ENCODE assay signal across 19 cellular contexts in genomic region chr1:243280571-243281129, GRCh38. TPM values are rescaled to one million over a fixed set of nuclear protein-coding genes. Genes with fewer than 3 reads are reported as not detected.
DNase-seq lines count a peak whose midpoint lies in the region; ATAC-seq and FAIRE-seq lines count a peak whose summit lies in the region.
"Had no signal": no experiment of that assay in that cellular context is flagged by ENCODE, and none has a peak within 500 bp of the region (broad histone marks: within the 10 kb centered on the region; RNA-seq: fewer than 3 reads in every experiment).

No MANE protein-coding gene starts in this region.

- no peak for ATAC-seq in HG03439 (IDR thresholded peaks at IDR 0.05; ENCODE audit: unreplicated experiment)
- ATAC-seq: Right ventricle myocardium inferior had no signal

- no peak overlapping the region for H3K4me3 Mint-ChIP-seq in activated naive CD4-positive, alpha-beta T cell treated with anti-CD3 and anti-CD28 coated beads for 36 hours
- H3K4me3 Mint-ChIP-seq: CD4-positive, CD25-positive, alpha-beta regulatory T cell had no signal

- intact Hi-C loops in activated naive CD4-positive, alpha-beta T cell treated with anti-CD3 and anti-CD28 coated beads for 36 hours (cut with micrococcal nuclease) = no loop called here

- peak overlapping the region; percentile 3 for H3K27ac ChIP-seq in epithelial cell of prostate
- H3K27ac ChIP-seq: Peyer's patch had no signal

- H3K4me1 Mint-ChIP-seq in activated naive CD4-positive, alpha-beta T cell treated with anti-CD3 and anti-CD28 coated beads for 36 hours (ENCODE audit: low read depth) = peaks cover 24% of the 10 kb centered on the region

- H3K9me3 Mint-ChIP-seq in activated naive CD4-positive, alpha-beta T cell treated with anti-CD3 and anti-CD28 coated beads for 36 hours = peaks cover 7% of the 10 kb centered on the region

- H3K27me3 Mint-ChIP-seq in activated naive CD4-positive, alpha-beta T cell treated with anti-CD3 and anti-CD28 coated beads for 36 hours (ENCODE audit: low read depth) = no peaks in the 10 kb centered on the region

- DNase-seq in activated naive CD4-positive, alpha-beta T cell treated with anti-CD3 and anti-CD28 coated beads for 36 hours = no peak
- no peak for DNase-seq in activated naive CD4-positive, alpha-beta T cell (lab: John Stamatoyannopoulos, UW)
- no peak for DNase-seq in GM19239 (ENCODE audit: insufficient read length, low spot score)
- no peak for DNase-seq in epithelial cell of prostate (ENCODE audit: low read depth, low spot score)
- DNase-seq in urothelium cell line (ENCODE audit: low spot score) = no peak
- DNase-seq in GM19238 (ENCODE audit: insufficient read length, low spot score) = no peak
- DNase-seq: Caco-2; CD4-positive, CD25-positive, alpha-beta regulatory T cell; DMS53; H7; Karpas-422; MM.1S; NCI-H1092 treated with DMSO at 0.1 percent for 48 hours; NCI-H1694; NCI-H226; NCI-H524 treated with DMSO at 0.1 percent for 48 hours; Peyer's patch had no signal

- peak overlapping the region; percentile 25 for H3K27ac Mint-ChIP-seq in activated naive CD4-positive, alpha-beta T cell treated with anti-CD3 and anti-CD28 coated beads for 36 hours

- peaks cover 35% of the 10 kb centered on the region for H3K36me3 Mint-ChIP-seq in activated naive CD4-positive, alpha-beta T cell treated with anti-CD3 and anti-CD28 coated beads for 36 hours (ENCODE audit: low read depth)

- peak; percentile 56 for FAIRE-seq in GM19239 (lab: Jason Lieb, UNC)
- FAIRE-seq in urothelium cell line (lab: Jason Lieb, UNC) = peak; percentile 37

- CTCF ChIA-PET in activated naive CD4-positive, alpha-beta T cell treated with anti-CD3 and anti-CD28 coated beads for 36 hours (lab: Charles Lee) = no interaction called here

RNA-seq across cellular contexts. Expression of gene SDCCAG8, which starts 24.8 kb away (rescaled TPM):
- 10 to 100 TPM; 24.5 to 29.9 TPM for total RNA-seq in activated naive CD4-positive, alpha-beta T cell treated with anti-CD3 and anti-CD28 coated beads for 36 hours

RNA-seq across cellular contexts. Expression of gene CEP170, which starts 25.6 kb away (rescaled TPM):
- total RNA-seq in activated naive CD4-positive, alpha-beta T cell treated with anti-CD3 and anti-CD28 coated beads for 36 hours = 10 to 100 TPM; 52.9 to 53.0 TPM
